ENCODE assay signal across 8 cellular contexts in the genomic region with DNA sequence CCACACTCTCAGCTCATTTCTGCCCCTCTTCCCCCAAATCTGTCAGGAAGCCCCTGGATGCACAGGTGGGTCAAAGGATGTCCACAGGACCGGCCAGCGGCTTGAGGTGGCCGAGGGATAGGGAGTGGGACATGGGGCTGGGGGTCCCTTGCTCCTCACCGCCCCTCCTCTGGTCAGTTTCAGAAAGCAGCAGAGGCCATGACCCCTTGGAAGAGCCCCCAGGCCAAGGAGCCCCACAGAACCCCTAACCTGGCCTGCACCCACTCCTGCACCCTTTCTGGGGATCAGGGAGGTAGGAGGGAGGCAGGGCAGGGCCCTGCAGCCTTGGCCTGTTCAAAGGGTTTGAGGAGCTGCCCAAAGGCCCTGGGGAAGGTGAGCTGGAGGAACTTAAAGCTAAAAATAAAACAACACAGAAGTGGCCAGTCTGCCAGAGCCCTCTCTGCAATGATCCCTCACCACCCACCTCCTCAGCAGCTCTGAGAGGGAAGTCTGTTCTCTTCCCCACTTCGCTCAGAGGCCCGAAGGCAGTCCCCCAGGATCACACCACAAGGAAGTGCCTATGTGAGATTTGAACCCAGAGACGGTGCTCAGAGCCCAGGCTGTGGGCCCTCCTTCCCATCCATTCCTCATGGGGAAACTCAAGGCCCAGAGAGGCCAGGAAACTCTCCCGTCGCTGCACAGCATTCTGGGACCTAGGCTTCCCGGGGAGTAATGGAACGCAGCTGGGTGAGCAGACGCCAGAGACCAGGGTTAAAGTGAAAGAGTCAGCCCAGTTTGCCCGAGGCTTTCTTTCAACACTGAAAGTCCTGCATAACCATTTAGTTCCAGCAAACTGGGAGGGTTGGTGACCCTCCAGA. TPM values are rescaled to one million over a fixed set of nuclear protein-coding genes. Genes with fewer than 3 reads are reported as not detected.
DNase-seq lines count a peak whose midpoint lies in the region; ATAC-seq and TF ChIP-seq lines count a peak whose summit lies in the region.

No MANE protein-coding gene starts in this region.

- H3K4me3 Mint-ChIP-seq in WTC11, result no peak overlapping the region

- H3K9ac ChIP-seq in ES-I3 (ENCODE audit: low read depth, low read length), result peak overlapping the region; percentile 34; the same call in 1 of the 2 replicates

- H3K4me3 ChIP-seq in fibroblast of the aortic adventitia (ENCODE audit: low read depth, low read length) (peak overlapping the region; percentile 84), gastrocnemius medialis (peak overlapping the region; percentile 63 to 73 (median 66))

- H3K36me3 Mint-ChIP-seq in WTC11, result peaks cover 10% of the 10 kb centered on the region

- no peaks in the 10 kb centered on the region for H3K27me3 ChIP-seq in gastrocnemius medialis

- H3K4me1 Mint-ChIP-seq in WTC11, result peaks cover 7% of the 10 kb centered on the region; the same call in 1 of the 2 replicates

- TF ChIP-seq POLR2A in gastrocnemius medialis (IDR thresholded peaks at IDR 0.05), result no peak

- peaks cover 11% of the 10 kb centered on the region for H3K9me3 Mint-ChIP-seq in WTC11

- H3K36me3 ChIP-seq in ES-I3 (ENCODE audit: insufficient read depth, low read length), result no peaks in the 10 kb centered on the region
- H3K36me3 ChIP-seq in gastrocnemius medialis, result no peaks in the 10 kb centered on the region

- TF ChIP-seq CTCF in WTC11 (IDR thresholded peaks at IDR 0.05) (no peak), fibroblast of the aortic adventitia (IDR thresholded peaks at IDR 0.05; ENCODE audit: insufficient read depth, low read length) (no peak), gastrocnemius medialis (IDR thresholded peaks at IDR 0.05 in 4 of 5, conservative IDR thresholded peaks at IDR 0.05 in 1 of 5) (no peak)

- ATAC-seq in WTC11, result no peak
- ATAC-seq in gastrocnemius medialis, result no peak
- no peak for ATAC-seq in GM21515 (IDR thresholded peaks at IDR 0.05; ENCODE audit: unreplicated experiment)
- ATAC-seq in GM18868 (IDR thresholded peaks at IDR 0.05; ENCODE audit: unreplicated experiment), result no peak

- in situ Hi-C loops in gastrocnemius medialis (cut with MboI; ENCODE audit: low sequenced_read_pairs in 4 of 4), result no loop called here

- no peak overlapping the region for H3K27ac Mint-ChIP-seq in WTC11

- intact Hi-C loops in gastrocnemius medialis (cut with DNase I; ENCODE audit: low total_unique reads), result no loop called here

- H3K27ac ChIP-seq in gastrocnemius medialis, result peak overlapping the region; percentile 69 to 80 (median 76)

- POLR2A ChIA-PET in WTC11 (lab: Charles Lee), result no interaction called here

- DNase-seq in WTC11 (ENCODE audit: low spot score), result no peak
- peak; percentile 48 for DNase-seq in fibroblast of the aortic adventitia (ENCODE audit: low read depth)
- DNase-seq in gastrocnemius medialis, result no peak
- DNase-seq in NAMALWA (ENCODE audit: low spot score), result no peak
- no peak for DNase-seq in NCI-H1436 (lab: John Stamatoyannopoulos, UW)

- peaks cover 9% of the 10 kb centered on the region for H3K4me1 ChIP-seq in ES-I3 (ENCODE audit: insufficient read depth, low read length)
- H3K4me1 ChIP-seq in gastrocnemius medialis, result peaks cover 10 to 15% of the 10 kb centered on the region in 2 donors

- no peaks in the 10 kb centered on the region for H3K27me3 Mint-ChIP-seq in WTC11 (ENCODE audit: low read depth)

- CTCF ChIA-PET in WTC11 (lab: Charles Lee), result interaction anchor here (0.8 to 8.1 kb wide), 16 partner anchors 15 to 264 kb away, joined by 3 to 79 read pairs (median 4); partner anchors contain the start of gene TOR2A

- H3K9me3 ChIP-seq in ES-I3 (ENCODE audit: control insufficient read depth, insufficient read depth, low read length), result peaks cover 9% of the 10 kb centered on the region; the same call in 1 of the 2 replicates
- H3K9me3 ChIP-seq in gastrocnemius medialis, result no peaks in the 10 kb centered on the region

TF ChIP-seq in WTC11, 78 proteins besides CTCF, POLR2A, EP300 and RAD21:
- TF ChIP-seq NR3C1 (CRISPR knock-in tag; conservative IDR thresholded peaks at IDR 0.05; ENCODE audit: low read depth), result no peak
- peak; percentile 59; the same call in 1 of the 2 replicates for TF ChIP-seq ZNF121 (CRISPR knock-in tag; IDR thresholded peaks at IDR 0.05)

RNA-seq across cellular contexts. Expression of gene ENG, which starts 0.9 kb away (rescaled TPM):
- total RNA-seq in WTC11 (2021) (3.7 to 4.4 TPM (median 4.2 TPM) in 3 replicates), fibroblast of the aortic adventitia (ENCODE audit: low replicate concordance) (15.8 and 62.0 TPM in 2 replicates), gastrocnemius medialis (10 to 100 TPM; 27.4 to 49.8 (median 32.6) TPM)

RNA-seq across cellular contexts. Expression of gene AK1, which starts 23.9 kb away (rescaled TPM):
- total RNA-seq in WTC11 (2021) (27.5 to 34.9 TPM (median 34.4 TPM) in 3 replicates), fibroblast of the aortic adventitia (ENCODE audit: low replicate concordance) (75.6 and 121 TPM in 2 replicates), gastrocnemius medialis (100 to 1,000 TPM; 240 to 489 (median 359) TPM)

RNA-seq across cellular contexts. Expression of gene ST6GALNAC6, which starts 45.9 kb away (rescaled TPM):
- 45.1 to 47.5 TPM (median 45.3 TPM) in 3 replicates for total RNA-seq in WTC11 (2021)
- total RNA-seq in fibroblast of the aortic adventitia (ENCODE audit: low replicate concordance), result 26.5 and 85.0 TPM in 2 replicates
- total RNA-seq in gastrocnemius medialis, result 10 to 100 TPM; 46.7 to 69.3 (median 56.9) TPM

RNA-seq across cellular contexts. Expression of gene FPGS, which starts 50.9 kb away (rescaled TPM):
- total RNA-seq in WTC11 (2021) (67.7 to 81.7 TPM (median 69.3 TPM) in 3 replicates), fibroblast of the aortic adventitia (ENCODE audit: low replicate concordance) (33.9 and 61.5 TPM in 2 replicates), gastrocnemius medialis (10 to 100 TPM; 36.4 to 87.6 (median 47.7) TPM)
